20 cellular contexts compared by ENCODE assay signal in the genomic region with DNA sequence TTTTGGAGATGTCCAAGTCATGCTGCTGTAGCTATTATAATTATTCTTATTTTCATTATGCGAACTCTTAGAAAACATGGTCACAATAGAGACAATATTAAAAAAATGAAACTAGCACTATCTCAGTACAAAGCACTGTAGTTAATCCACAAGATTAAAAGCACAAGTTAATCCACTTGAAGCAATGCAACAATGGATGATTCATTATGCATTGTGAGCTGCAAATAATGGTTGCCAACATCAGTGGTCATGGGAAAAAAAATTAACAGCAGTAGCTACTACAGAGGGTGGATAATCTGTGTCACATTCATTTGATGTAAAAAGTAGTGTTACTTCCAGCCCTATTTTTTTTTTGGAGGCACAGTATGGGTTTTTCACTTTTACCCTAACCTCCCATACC.
"Had no signal": no experiment of that assay in that cellular context is flagged by ENCODE, and none has a peak within 500 bp of the region (broad histone marks: within the 10 kb centered on the region; RNA-seq: fewer than 3 reads in every experiment).

No MANE protein-coding gene starts in this region.

- FAIRE-seq: HTR-8/SVneo, K562 had no signal

- H3K27ac ChIP-seq: HL-60, KMS-11, RWPE1 had no signal

- H3K9me3 ChIP-seq: SK-N-SH had no signal

- H3K4me3 ChIP-seq: K562 had no signal

- DNase-seq: Kasumi-1, MM.1S, NCI-H1092 treated with DMSO at 0.1 percent for 48 hours, NCI-H1436, NCI-H187, NCI-H2029, NCI-H2081 treated with DMSO at 0.1 percent for 48 hours, NCI-H446, NCI-H510A treated with DMSO at 0.1 percent for 48 hours, NCI-H526, PC-3, SHP77, SK-N-SH, SW 1271, T-cell had no signal
